ENCODE assay signal across 11 cellular contexts in the genomic region with DNA sequence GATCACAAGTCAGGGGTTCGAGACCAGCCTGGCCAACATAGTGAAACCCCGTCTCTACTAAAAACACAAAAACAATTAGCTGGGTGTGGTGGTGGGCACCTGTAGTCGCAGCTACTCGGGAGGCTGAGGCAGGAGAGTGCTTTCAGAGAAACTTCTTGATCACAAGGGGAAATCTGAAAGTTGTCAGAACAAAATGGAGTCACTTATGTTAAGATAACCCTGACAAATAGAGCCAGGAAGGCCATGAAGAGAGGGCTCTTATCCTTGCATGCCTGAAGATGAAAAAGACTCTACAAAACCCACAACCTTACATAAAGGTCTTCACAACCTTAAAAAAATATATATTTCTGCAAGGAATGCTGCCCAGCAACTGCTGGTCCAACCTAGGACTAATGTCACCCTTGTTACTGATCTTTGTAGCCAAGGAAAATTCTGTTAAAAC. TPM values are rescaled to one million over a fixed set of nuclear protein-coding genes. Genes with fewer than 3 reads are reported as not detected.
A peak's percentile ranks its signal among the peaks of the same experiment; 100 is the strongest.
DNase-seq lines count a peak whose midpoint lies in the region; ATAC-seq and TF ChIP-seq lines count a peak whose summit lies in the region.
"Had no signal": no experiment of that assay in that cellular context is flagged by ENCODE, and none has a peak within 500 bp of the region (broad histone marks: within the 10 kb centered on the region; RNA-seq: fewer than 3 reads in every experiment).

No MANE protein-coding gene starts in this region.

- H3K27ac ChIP-seq in HCT116 (ENCODE audit: low read depth, low read length) = no peak overlapping the region

- CTCF ChIA-PET in HCT116 (lab: Charles Lee) = no interaction called here

- H3K4me3 ChIP-seq in HCT116 (replicated peaks in 1 of 2; ENCODE audit: low read depth in 1 of 2, low read length in 2 of 2) (no peak overlapping the region), WI38 (ENCODE audit: low read depth, low read length) (peak overlapping the region; percentile 88), fibroblast of villous mesenchyme (ENCODE audit: low read depth, low read length) (peak overlapping the region; percentile 84), skeletal muscle satellite cell (ENCODE audit: low read length) (peak overlapping the region; percentile 88)

- H4K20me1 ChIP-seq in HCT116 (ENCODE audit: insufficient read depth) = no peaks in the 10 kb centered on the region

- no peak for TF ChIP-seq CTCF in HCT116 (IDR thresholded peaks at IDR 0.05 in 2 of 3, conservative IDR thresholded peaks at IDR 0.05 in 1 of 3; ENCODE audit: borderline replicate concordance in 1 of 3, insufficient read depth in 1 of 3, low read depth in 2 of 3, low read length in 2 of 3)
- no peak for TF ChIP-seq CTCF in WI38 (IDR thresholded peaks at IDR 0.05; ENCODE audit: low read depth, low read length)
- no peak for TF ChIP-seq CTCF in fibroblast of villous mesenchyme (IDR thresholded peaks at IDR 0.05; ENCODE audit: insufficient read depth, low read depth, low read length)

- intact Hi-C loops in HCT116 (cut with micrococcal nuclease) = no loop called here

- H3K9ac ChIP-seq in HCT116 (ENCODE audit: low read length) (no peak overlapping the region), skeletal muscle satellite cell (ENCODE audit: low read depth, low read length) (no peak overlapping the region)

- no peak for TF ChIP-seq POLR2A in HCT116 (IDR thresholded peaks at IDR 0.05; ENCODE audit: borderline replicate concordance, extremely low read depth, insufficient read depth, insufficient read length)

- BruUV-seq in HCT116 (replicated peaks; lab: Mats Ljungman, UMichigan) = no TSS peak

- H3K36me3 ChIP-seq in HCT116 (ENCODE audit: control insufficient read depth in 1 of 2, insufficient read depth in 2 of 2, low read length in 2 of 2) (no peaks in the 10 kb centered on the region), skeletal muscle satellite cell (ENCODE audit: insufficient read depth, low read length) (peaks cover 3% of the 10 kb centered on the region)

- POLR2A ChIA-PET in HCT116 (lab: Charles Lee) = interaction anchor here (1.3 to 1.5 kb wide), 3 partner anchors 9 to 51 kb away, joined by 4 to 6 read pairs (median 6); no protein-coding TSS in a partner anchor

- H3K4me2 ChIP-seq in HCT116 (ENCODE audit: low read length) (peak overlapping the region; percentile 74), skeletal muscle satellite cell (ENCODE audit: low read length) (peak overlapping the region; percentile 79)

- TF ChIP-seq RAD21 in HCT116 (IDR thresholded peaks at IDR 0.05; ENCODE audit: low read depth) = no peak

- RAD21 ChIA-PET in HCT116 (lab: Charles Lee; ENCODE audit: low non-redundant PET in 1 of 2, low total read pairs in 2 of 2, uncharacterized antibody in 2 of 2, unreplicated experiment in 2 of 2) = no interaction called here

- H3K27me3 ChIP-seq in HCT116 (ENCODE audit: insufficient read depth, low read length) (no peaks in the 10 kb centered on the region), skeletal muscle satellite cell (ENCODE audit: control insufficient read depth, insufficient read depth, low read length) (no peaks in the 10 kb centered on the region)

- H2AFZ ChIP-seq in HCT116 (ENCODE audit: low read depth, low read length, poor library complexity, severe bottlenecking) = no peak overlapping the region

- DNase-seq in HCT116 (ENCODE audit: low read depth, low spot score) = no peak
- no peak for DNase-seq in fibroblast of villous mesenchyme (ENCODE audit: low read depth)
- DNase-seq in GDM1 (lab: John Stamatoyannopoulos, UW) = no peak
- DNase-seq in anterior cingulate cortex (lab: John Stamatoyannopoulos, UW) = no peak
- no peak for DNase-seq in MV-4-11 (lab: John Stamatoyannopoulos, UW)
- no peak for DNase-seq in DMS79 (lab: John Stamatoyannopoulos, UW)
- DNase-seq: effector CD4-positive, alpha-beta T cell; midbrain; NCI-H2029 had no signal

- H3K79me2 ChIP-seq in HCT116 (ENCODE audit: insufficient read depth, low read length) = no peaks in the 10 kb centered on the region

- no peak for ATAC-seq in HCT116

- peaks cover 3 to 7% of the 10 kb centered on the region in 2 experiments; a peak in 2 of 4 replicates for H3K4me1 ChIP-seq in HCT116 (ENCODE audit: control insufficient read depth in 1 of 2, insufficient read depth in 2 of 2, low read length in 2 of 2)
- H3K4me1 ChIP-seq in skeletal muscle satellite cell (ENCODE audit: control insufficient read depth, insufficient read depth, low read length) = peaks cover 12% of the 10 kb centered on the region

- H3K9me3 ChIP-seq in HCT116 (ENCODE audit: control insufficient read depth in 1 of 2, insufficient read depth in 1 of 2, low read depth in 1 of 2, low read length in 2 of 2) (no peaks in the 10 kb centered on the region), skeletal muscle satellite cell (replicated peaks; ENCODE audit: low read length) (no peaks in the 10 kb centered on the region)

- H3K9me2 ChIP-seq in HCT116 (ENCODE audit: insufficient read depth) = no peaks in the 10 kb centered on the region

TF ChIP-seq in HCT116, 20 proteins besides CTCF, POLR2A, EP300 and RAD21:
- TF ChIP-seq, protein P1, sequence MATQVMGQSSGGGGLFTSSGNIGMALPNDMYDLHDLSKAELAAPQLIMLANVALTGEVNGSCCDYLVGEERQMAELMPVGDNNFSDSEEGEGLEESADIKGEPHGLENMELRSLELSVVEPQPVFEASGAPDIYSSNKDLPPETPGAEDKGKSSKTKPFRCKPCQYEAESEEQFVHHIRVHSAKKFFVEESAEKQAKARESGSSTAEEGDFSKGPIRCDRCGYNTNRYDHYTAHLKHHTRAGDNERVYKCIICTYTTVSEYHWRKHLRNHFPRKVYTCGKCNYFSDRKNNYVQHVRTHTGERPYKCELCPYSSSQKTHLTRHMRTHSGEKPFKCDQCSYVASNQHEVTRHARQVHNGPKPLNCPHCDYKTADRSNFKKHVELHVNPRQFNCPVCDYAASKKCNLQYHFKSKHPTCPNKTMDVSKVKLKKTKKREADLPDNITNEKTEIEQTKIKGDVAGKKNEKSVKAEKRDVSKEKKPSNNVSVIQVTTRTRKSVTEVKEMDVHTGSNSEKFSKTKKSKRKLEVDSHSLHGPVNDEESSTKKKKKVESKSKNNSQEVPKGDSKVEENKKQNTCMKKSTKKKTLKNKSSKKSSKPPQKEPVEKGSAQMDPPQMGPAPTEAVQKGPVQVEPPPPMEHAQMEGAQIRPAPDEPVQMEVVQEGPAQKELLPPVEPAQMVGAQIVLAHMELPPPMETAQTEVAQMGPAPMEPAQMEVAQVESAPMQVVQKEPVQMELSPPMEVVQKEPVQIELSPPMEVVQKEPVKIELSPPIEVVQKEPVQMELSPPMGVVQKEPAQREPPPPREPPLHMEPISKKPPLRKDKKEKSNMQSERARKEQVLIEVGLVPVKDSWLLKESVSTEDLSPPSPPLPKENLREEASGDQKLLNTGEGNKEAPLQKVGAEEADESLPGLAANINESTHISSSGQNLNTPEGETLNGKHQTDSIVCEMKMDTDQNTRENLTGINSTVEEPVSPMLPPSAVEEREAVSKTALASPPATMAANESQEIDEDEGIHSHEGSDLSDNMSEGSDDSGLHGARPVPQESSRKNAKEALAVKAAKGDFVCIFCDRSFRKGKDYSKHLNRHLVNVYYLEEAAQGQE (IDR thresholded peaks at IDR 0.05; ENCODE audit: low read depth) = no peak
- no peak for TF ChIP-seq ZNF274 (IDR thresholded peaks at IDR 0.05; ENCODE audit: low read depth, low read length)

RNA-seq across cellular contexts. Expression of gene CARD8, which starts 1.2 kb away (rescaled TPM):
- 17.5 TPM for total RNA-seq in HCT116 (2021; ENCODE audit: unreplicated experiment)
- 11.4 and 13.7 TPM in 2 replicates for polyA plus RNA-seq in HCT116 (2012)
- 11.9 and 21.2 TPM in 2 replicates for total RNA-seq in fibroblast of villous mesenchyme
- 8.9 and 18.6 TPM in 2 replicates for total RNA-seq in skeletal muscle satellite cell (2012; rRNA removed)

RNA-seq across cellular contexts. Expression of gene ZNF114, which starts 15.3 kb away (rescaled TPM):
- total RNA-seq in HCT116 (2021; ENCODE audit: unreplicated experiment) (4.1 TPM), fibroblast of villous mesenchyme (0.32 and 0.43 TPM in 2 replicates)
- 2.6 and 4.3 TPM in 2 replicates for polyA plus RNA-seq in HCT116 (2012)
- total RNA-seq in skeletal muscle satellite cell (2012; rRNA removed) = 0.22 and 0.25 TPM in 2 replicates

Comparison
In these comparisons a context has a peak if more than half of its experiments do, and no peak if none do; other contexts are left out.
1. H3K4me3 ChIP-seq: peak in WI38 (single experiment), fibroblast of villous mesenchyme (single experiment) and skeletal muscle satellite cell (single experiment); none in HCT116 (0 of 2).